9 cellular contexts compared by ENCODE assay signal in genomic region chr16:9256196-9256595, GRCh38.
DNase-seq lines count a peak whose midpoint lies in the region; ATAC-seq lines count a peak whose summit lies in the region.
"Had no signal": no experiment of that assay in that cellular context is flagged by ENCODE, and none has a peak within 500 bp of the region (broad histone marks: within the 10 kb centered on the region; RNA-seq: fewer than 3 reads in every experiment).

No MANE protein-coding gene starts in this region.

- H2BK12ac ChIP-seq in neuronal stem cell (ENCODE audit: low read length): no peak overlapping the region

- no peak overlapping the region for H4K91ac ChIP-seq in neuronal stem cell (ENCODE audit: low read depth, low read length, poor library complexity)

- H3K36me3 ChIP-seq in neuronal stem cell (replicated peaks in 1 of 2; ENCODE audit: control insufficient read depth in 2 of 2, insufficient read depth in 2 of 2, low read length in 2 of 2): no peaks in the 10 kb centered on the region
- H3K36me3 ChIP-seq: neutrophil had no signal

- peak; percentile 26 for DNase-seq in NCI-H2196 (lab: John Stamatoyannopoulos, UW; ENCODE audit: unreplicated experiment)
- DNase-seq in NCI-H2196 treated with DMSO at 0.1 percent for 48 hours (lab: John Stamatoyannopoulos, UW; ENCODE audit: unreplicated experiment): no peak
- peak; percentile 19 for DNase-seq in activated naive CD4-positive, alpha-beta T cell treated with anti-CD3 and anti-CD28 coated beads, Interleukin-2, amount 50 U/mL, for 16 hours
- DNase-seq in neuronal stem cell (ENCODE audit: low spot score): peak; percentile 30
- no peak for DNase-seq in dedifferentiated amniotic fluid mesenchymal stem cell (ENCODE audit: extremely low spot score)

- no peak overlapping the region for H3K27ac ChIP-seq in neuronal stem cell (replicated peaks; ENCODE audit: low read length)
- H3K27ac ChIP-seq: neutrophil had no signal

- H3K4me3 ChIP-seq in neuronal stem cell (ENCODE audit: low read length in 2 of 2): no peak overlapping the region

- no peak overlapping the region for H3K14ac ChIP-seq in neuronal stem cell (ENCODE audit: low read length)

- H2AFZ ChIP-seq in neuronal stem cell (ENCODE audit: low read length): no peak overlapping the region

- peak; percentile 53 for ATAC-seq in HG02798 (IDR thresholded peaks at IDR 0.05; ENCODE audit: poor library complexity, unreplicated experiment)
- no peak for ATAC-seq in HG03457 (IDR thresholded peaks at IDR 0.05; ENCODE audit: unreplicated experiment)
- ATAC-seq in GM21390 (IDR thresholded peaks at IDR 0.05; ENCODE audit: unreplicated experiment): no peak

- no peak overlapping the region for H3K4me2 ChIP-seq in neuronal stem cell (ENCODE audit: insufficient read depth, low read length, poor library complexity, severe bottlenecking)

- no peak overlapping the region for H3K9ac ChIP-seq in neuronal stem cell (ENCODE audit: low read depth, low read length, poor library complexity)

- no peaks in the 10 kb centered on the region for H3K27me3 ChIP-seq in neuronal stem cell (ENCODE audit: control insufficient read depth in 3 of 3, insufficient read depth in 3 of 3, low read depth in 1 of 3, low read length in 3 of 3)

- H3K23ac ChIP-seq in neuronal stem cell (ENCODE audit: low read depth, low read length, poor library complexity): no peak overlapping the region

- no peaks in the 10 kb centered on the region for H3K79me1 ChIP-seq in neuronal stem cell (ENCODE audit: low read depth, low read length)

- no peak overlapping the region for H4K8ac ChIP-seq in neuronal stem cell (ENCODE audit: low read depth, low read length)

- no peak overlapping the region for H3K4ac ChIP-seq in neuronal stem cell (ENCODE audit: low read length)

- no peak overlapping the region for H2BK5ac ChIP-seq in neuronal stem cell (ENCODE audit: low read length)

- H3K9me3 ChIP-seq in neuronal stem cell (replicated peaks in 1 of 2; ENCODE audit: control insufficient read depth in 2 of 2, insufficient read depth in 1 of 2, low read depth in 1 of 2, low read length in 2 of 2): no peaks in the 10 kb centered on the region
- H3K9me3 ChIP-seq: neutrophil had no signal

- no peak overlapping the region for H2AK5ac ChIP-seq in neuronal stem cell (ENCODE audit: low read depth, low read length)

- H2BK120ac ChIP-seq in neuronal stem cell (ENCODE audit: low read depth, low read length): no peak overlapping the region

- H2BK15ac ChIP-seq in neuronal stem cell (ENCODE audit: low read length): no peak overlapping the region

- no peaks in the 10 kb centered on the region for H3K4me1 ChIP-seq in neuronal stem cell (ENCODE audit: control insufficient read depth in 2 of 2, insufficient read depth in 1 of 2, low read depth in 1 of 2, low read length in 2 of 2)

- no CpG with 5 or more reads among the region's 6 CpGs for WGBS in neuronal stem cell (ENCODE audit: extremely low coverage in 2 of 2, insufficient read length in 2 of 2, insufficient replicate concordance in 1 of 2), 2 donors

- no peak overlapping the region for H3K18ac ChIP-seq in neuronal stem cell (ENCODE audit: low read length)

Comparison
In these comparisons a context has a peak if more than half of its experiments do, and no peak if none do; other contexts are left out.
1. DNase-seq: peak in NCI-H2196 (single experiment), activated naive CD4-positive, alpha-beta T cell treated with anti-CD3 and anti-CD28 coated beads, Interleukin-2, amount 50 U/mL, for 16 hours (single experiment) and neuronal stem cell (single experiment); none in NCI-H2196 treated with DMSO at 0.1 percent for 48 hours (single experiment) and dedifferentiated amniotic fluid mesenchymal stem cell (single experiment).